Comparison of ENCODE assay signal across 11 cellular contexts in the genomic region with DNA sequence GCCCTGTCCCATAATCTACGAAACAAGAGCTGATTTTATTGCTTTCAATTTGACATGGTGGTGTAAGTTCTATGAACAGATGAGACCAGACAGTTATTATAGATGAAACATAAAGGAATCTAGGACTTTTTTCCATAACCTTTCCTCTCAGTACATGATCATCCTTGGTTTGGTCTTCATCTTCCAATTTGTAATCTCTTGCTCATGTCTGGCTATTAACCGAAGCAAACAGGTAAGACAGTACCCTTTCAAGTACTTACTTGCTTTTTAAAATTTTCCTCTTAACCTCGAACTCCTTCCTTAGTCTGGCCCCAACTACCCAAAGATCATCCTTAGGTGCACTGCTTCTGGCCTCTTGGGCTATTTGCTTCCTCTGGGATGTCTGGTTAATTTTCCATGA. TPM values are rescaled to one million over a fixed set of nuclear protein-coding genes. Genes with fewer than 3 reads are reported as not detected.
DNase-seq lines count a peak whose midpoint lies in the region; ATAC-seq, FAIRE-seq and TF ChIP-seq lines count a peak whose summit lies in the region.
"Had no signal": no experiment of that assay in that cellular context is flagged by ENCODE, and none has a peak within 500 bp of the region (broad histone marks: within the 10 kb centered on the region; RNA-seq: fewer than 3 reads in every experiment).

No MANE protein-coding gene starts in this region.

- H3K27ac ChIP-seq in 22Rv1 (peak overlapping the region; percentile 87), HCT116 (ENCODE audit: low read depth, low read length) (peak overlapping the region; percentile 76; the same call in 1 of the 2 replicates), angular gyrus (ENCODE audit: low read depth, low read length) (peak overlapping the region; percentile 98), left lung (no peak overlapping the region)

- H3K36me3 ChIP-seq in HCT116 (ENCODE audit: control insufficient read depth in 1 of 2, insufficient read depth in 2 of 2, low read length in 2 of 2) (peaks cover 18 to 27% of the 10 kb centered on the region in 2 experiments; a peak in 3 of 4 replicates), left lung (peaks cover 0 to 49% of the 10 kb centered on the region in 2 donors)

- CTCF ChIA-PET in HCT116 (lab: Charles Lee), result no interaction called here

- RAD21 ChIA-PET in HCT116 (lab: Charles Lee; ENCODE audit: low non-redundant PET in 1 of 2, low total read pairs in 2 of 2, uncharacterized antibody in 2 of 2, unreplicated experiment in 2 of 2), result no interaction called here

- peaks cover 10 to 40% of the 10 kb centered on the region in 2 experiments; a peak in 3 of 4 replicates for H3K4me1 ChIP-seq in HCT116 (ENCODE audit: control insufficient read depth in 1 of 2, insufficient read depth in 2 of 2, low read length in 2 of 2)
- peaks cover 1 to 40% of the 10 kb centered on the region in 2 donors for H3K4me1 ChIP-seq in left lung

- intact Hi-C loops in HCT116 (cut with micrococcal nuclease) (no loop called here), left lung (cut with DNase I) (no loop called here)

- DNase-seq in HCT116 (ENCODE audit: low read depth, low spot score) (no peak), left lung (no peak), AG08395 (ENCODE audit: low spot score) (no peak), HTR-8/SVneo (ENCODE audit: insufficient read length, low spot score) (no peak)
- no peak for DNase-seq in central memory CD4-positive, alpha-beta T cell
- DNase-seq: NCI-H187 had no signal

- H2AFZ ChIP-seq in HCT116 (ENCODE audit: low read depth, low read length, poor library complexity, severe bottlenecking), result no peak overlapping the region

- ATAC-seq in HCT116, result no peak
- no peak for ATAC-seq in left lung
- no peak for ATAC-seq in HG03097 (IDR thresholded peaks at IDR 0.05; ENCODE audit: low FRiP score, unreplicated experiment)

- TF ChIP-seq RAD21 in HCT116 (IDR thresholded peaks at IDR 0.05; ENCODE audit: low read depth), result no peak

- TF ChIP-seq CTCF in 22Rv1 (IDR thresholded peaks at IDR 0.05) (no peak), HCT116 (IDR thresholded peaks at IDR 0.05 in 2 of 3, conservative IDR thresholded peaks at IDR 0.05 in 1 of 3; ENCODE audit: borderline replicate concordance in 1 of 3, insufficient read depth in 1 of 3, low read depth in 2 of 3, low read length in 2 of 3) (no peak), left lung (IDR thresholded peaks at IDR 0.05) (no peak)

- peaks cover 21% of the 10 kb centered on the region for H3K79me2 ChIP-seq in HCT116 (ENCODE audit: insufficient read depth, low read length)

- H3K4me2 ChIP-seq in HCT116 (ENCODE audit: low read length), result peak overlapping the region; percentile 91

- FAIRE-seq in HTR-8/SVneo (lab: Jason Lieb, UNC), result no peak
- FAIRE-seq: G401.6, islet of Langerhans had no signal

- no peaks in the 10 kb centered on the region for H3K27me3 ChIP-seq in HCT116 (ENCODE audit: insufficient read depth, low read length)
- H3K27me3 ChIP-seq in left lung, result peaks cover 0 to 10% of the 10 kb centered on the region in 2 donors

- H3K9me3 ChIP-seq in HCT116 (ENCODE audit: control insufficient read depth in 1 of 2, insufficient read depth in 1 of 2, low read depth in 1 of 2, low read length in 2 of 2) (no peaks in the 10 kb centered on the region), left lung (no peaks in the 10 kb centered on the region)

- TSS peak; percentile 59 for BruUV-seq in HCT116 (replicated peaks; lab: Mats Ljungman, UMichigan)

- no peaks in the 10 kb centered on the region for H3K9me2 ChIP-seq in HCT116 (ENCODE audit: insufficient read depth)

- POLR2A ChIA-PET in HCT116 (lab: Charles Lee), result no interaction called here

- no peaks in the 10 kb centered on the region for H4K20me1 ChIP-seq in HCT116 (ENCODE audit: insufficient read depth)

- TF ChIP-seq POLR2A in HCT116 (IDR thresholded peaks at IDR 0.05; ENCODE audit: borderline replicate concordance, extremely low read depth, insufficient read depth, insufficient read length), result no peak

- H3K9ac ChIP-seq in HCT116 (ENCODE audit: low read length), result peak overlapping the region; percentile 90; the same call in 1 of the 2 replicates

- peak overlapping the region; percentile 69 to 76 for H3K4me3 ChIP-seq in HCT116 (replicated peaks in 1 of 2; ENCODE audit: low read depth in 1 of 2, low read length in 2 of 2)
- H3K4me3 ChIP-seq in left lung, result peak overlapping the region; percentile 63 to 65

TF ChIP-seq in HCT116, 20 proteins besides CTCF, POLR2A, EP300 and RAD21:
- TF ChIP-seq, protein P1, sequence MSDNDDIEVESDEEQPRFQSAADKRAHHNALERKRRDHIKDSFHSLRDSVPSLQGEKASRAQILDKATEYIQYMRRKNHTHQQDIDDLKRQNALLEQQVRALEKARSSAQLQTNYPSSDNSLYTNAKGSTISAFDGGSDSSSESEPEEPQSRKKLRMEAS (IDR thresholded peaks at IDR 0.05), result no peak
- TF ChIP-seq POLR2AphosphoS5 (IDR thresholded peaks at IDR 0.05; ENCODE audit: low read depth, low read length) (no peak), CBX3 (IDR thresholded peaks at IDR 0.05; ENCODE audit: low read depth) (no peak), JUND (IDR thresholded peaks at IDR 0.05) (no peak)

RNA-seq across cellular contexts. Expression of a gene that starts 1.2 kb away (rescaled TPM):
- total RNA-seq in HCT116 (2021; ENCODE audit: unreplicated experiment) (14.9 TPM), left lung (10 to 100 TPM; 33.5 to 40.0 TPM)
- 17.1 and 18.7 TPM in 2 replicates for polyA plus RNA-seq in HCT116 (2012)

RNA-seq across cellular contexts. Expression of a gene that starts 6.1 kb away (rescaled TPM):
- total RNA-seq in HCT116 (2021; ENCODE audit: unreplicated experiment) (206 TPM), left lung (100 to 1,000 TPM in 1 of 2 donors, 10 to 100 TPM in 1; 80.1 to 130 TPM)
- polyA plus RNA-seq in HCT116 (2012), result 160 and 199 TPM in 2 replicates

RNA-seq across cellular contexts. Expression of a gene that starts 7.5 kb away (rescaled TPM):
- total RNA-seq in HCT116 (2021; ENCODE audit: unreplicated experiment) (15.8 TPM), left lung (1 to 10 TPM; 1.9 to 5.8 TPM)
- polyA plus RNA-seq in HCT116 (2012), result 11.9 and 13.3 TPM in 2 replicates

RNA-seq across cellular contexts. Expression of a gene that starts 8.9 kb away (rescaled TPM):
- total RNA-seq in HCT116 (2021; ENCODE audit: unreplicated experiment), result 21.8 TPM
- polyA plus RNA-seq in HCT116 (2012), result 17.5 and 17.8 TPM in 2 replicates
- total RNA-seq in left lung, result 10 to 100 TPM; 17.4 to 22.4 TPM

RNA-seq across cellular contexts. Expression of a gene that starts 20.9 kb away (rescaled TPM):
- total RNA-seq in HCT116 (2021; ENCODE audit: unreplicated experiment) (11.6 TPM), left lung (1 to 10 TPM; 1.5 to 4.7 TPM)
- polyA plus RNA-seq in HCT116 (2012), result 7.2 and 8.2 TPM in 2 replicates

Comparison
In these comparisons a context has a peak if more than half of its experiments do, and no peak if none do; other contexts are left out.
1. H3K27ac ChIP-seq: peak in 22Rv1 (single experiment), HCT116 (single experiment) and angular gyrus (single experiment); none in left lung (0 of 2).